34 cellular contexts compared by ENCODE assay signal in genomic region chr5:6626494-6626893, GRCh38.
"Had no signal": no experiment of that assay in that cellular context is flagged by ENCODE, and none has a peak within 500 bp of the region (broad histone marks: within the 10 kb centered on the region; RNA-seq: fewer than 3 reads in every experiment).

No MANE protein-coding gene starts in this region.

- H3K27me3 Mint-ChIP-seq: activated B cell treated with CpG ODN at 0.5 μM for 24 hours; activated naive CD8-positive, alpha-beta T cell treated with anti-CD3 and anti-CD28 coated beads, Interleukin-2, amount 10 ng/mL, durations not matched to agents 7 days and 5 days; dendritic cell treated with granulocyte-macrophage colony-stimulating factor and Interleukin-4, amounts not matched to agents 40 ng/mL and 50 ng/mL, for 4 days; T-helper 17 cell had no signal

- H3K4me1 ChIP-seq: breast epithelium, foreskin keratinocyte had no signal

- H3K27ac Mint-ChIP-seq: activated B cell treated with CpG ODN at 0.5 μM for 24 hours; activated naive CD4-positive, alpha-beta T cell treated with anti-CD3 and anti-CD28 coated beads, Interleukin-2, amount 50 U/mL, for 72 hours; activated naive CD8-positive, alpha-beta T cell treated with anti-CD3 and anti-CD28 coated beads, Interleukin-2, amount 10 ng/mL, durations not matched to agents 7 days and 5 days; activated T-helper 1 cell treated with anti-CD3 and anti-CD28 coated beads, Interleukin-12 subunit alpha, Interleukin-12 subunit beta, Interleukin-2, Interleukin-4 antibody, amounts not matched to agents 30 ng/mL and 10 ng/mL and 1 ng/mL, durations not matched to agents 14 hours and 24 hours and 36 hours; brain; dendritic cell treated with granulocyte-macrophage colony-stimulating factor and Interleukin-4, amounts not matched to agents 40 ng/mL and 50 ng/mL, for 4 days; endodermal cell; T-helper 17 cell; T-helper 2 cell treated with Interferon-gamma antibody and Interleukin-4, amounts not matched to agents 5 μg/mL and 100 μg/mL, for 36 hours had no signal

- H3K9me3 Mint-ChIP-seq: endodermal cell had no signal

- H3K36me3 ChIP-seq: breast epithelium had no signal

- H3K4me3 ChIP-seq: ascending aorta, breast epithelium, cardiac muscle cell, coronary artery, dorsolateral prefrontal cortex, gastrocnemius medialis, heart left ventricle had no signal

- ATAC-seq: activated CD4-positive, CD25-positive, alpha-beta regulatory T cell treated with anti-CD3 and anti-CD28 coated beads, Interleukin-2, amount 50 U/mL, for 24 hours; activated naive CD4-positive, alpha-beta T cell treated with anti-CD3 and anti-CD28 coated beads, Interleukin-2, amount 50 U/mL, for 72 hours; activated T-cell treated with anti-CD3 and anti-CD28 coated beads, Interleukin-2, amount 50 U/mL, for 4 hours; esophagus mucosa; foreskin keratinocyte; gastrocnemius medialis; heart left ventricle; T-helper 17 cell had no signal

- H3K9me3 ChIP-seq: ascending aorta, gastrocnemius medialis had no signal

- DNase-seq: activated B cell treated with CpG ODN at 0.5 μM for 24 hours; activated CD4-positive, alpha-beta T cell treated with anti-CD3 and anti-CD28 coated beads for 48 hours; activated CD4-positive, alpha-beta T cell treated with anti-CD3 and anti-CD28 coated beads, Interleukin-2, amount 50 U/mL, for 1 hour; activated CD4-positive, alpha-beta T cell treated with anti-CD3 and anti-CD28 coated beads, Interleukin-2, amount 50 U/mL, for 48 hours; activated CD8-positive, alpha-beta memory T cell treated with anti-CD3 and anti-CD28 coated beads, Interleukin-2, amount 50 U/mL, for 48 hours; activated effector memory CD4-positive, alpha-beta T cell treated with Interleukin-2 at 50 U/mL for 16 hours; activated gamma-delta T cell treated with Interleukin-2 at 50 U/mL for 16 hours; activated naive CD4-positive, alpha-beta T cell treated with Interleukin-2 at 50 U/mL for 16 hours; activated naive CD8-positive, alpha-beta T cell treated with anti-CD3 and anti-CD28 coated beads, Interleukin-2, amount 10 ng/mL, durations not matched to agents 7 days and 5 days; activated T-cell treated with anti-CD3 and anti-CD28 coated beads for 4 hours; activated T-cell treated with anti-CD3 and anti-CD28 coated beads, Interleukin-2, amount 50 U/mL, for 4 hours; central memory CD4-positive, alpha-beta T cell; dorsolateral prefrontal cortex; effector memory CD4-positive, alpha-beta T cell; endodermal cell; foreskin keratinocyte; gastrocnemius medialis; glutamatergic neuron; heart left ventricle; T-helper 1 cell; T-helper 17 cell; T1000; WERI-Rb-1 had no signal

- H3K27ac ChIP-seq: ascending aorta, breast epithelium, cardiac muscle cell, coronary artery, dorsolateral prefrontal cortex, foreskin keratinocyte, gastrocnemius medialis, heart left ventricle, WERI-Rb-1 had no signal

- H3K4me3 Mint-ChIP-seq: activated B cell treated with CpG ODN at 0.5 μM for 24 hours; activated naive CD8-positive, alpha-beta T cell treated with anti-CD3 and anti-CD28 coated beads, Interleukin-2, amount 10 ng/mL, durations not matched to agents 7 days and 5 days; activated T-cell treated with anti-CD3 and anti-CD28 coated beads, Interleukin-2, amount 50 U/mL, for 4 hours; activated T-helper 1 cell treated with anti-CD3 and anti-CD28 coated beads, Interleukin-12 subunit alpha, Interleukin-12 subunit beta, Interleukin-2, Interleukin-4 antibody, amounts not matched to agents 30 ng/mL and 10 ng/mL and 1 ng/mL, durations not matched to agents 14 hours and 24 hours and 36 hours; brain; dendritic cell treated with granulocyte-macrophage colony-stimulating factor and Interleukin-4, amounts not matched to agents 40 ng/mL and 50 ng/mL, for 4 days; endodermal cell; T-helper 17 cell; T-helper 2 cell treated with Interferon-gamma antibody and Interleukin-4, amounts not matched to agents 5 μg/mL and 100 μg/mL, for 36 hours had no signal

- H3K4me1 Mint-ChIP-seq: endodermal cell had no signal

- H3K27me3 ChIP-seq: ascending aorta, breast epithelium, cardiac muscle cell, dorsolateral prefrontal cortex, foreskin keratinocyte, gastrocnemius medialis, heart left ventricle had no signal
